13 cellular contexts compared by ENCODE assay signal in the genomic region with DNA sequence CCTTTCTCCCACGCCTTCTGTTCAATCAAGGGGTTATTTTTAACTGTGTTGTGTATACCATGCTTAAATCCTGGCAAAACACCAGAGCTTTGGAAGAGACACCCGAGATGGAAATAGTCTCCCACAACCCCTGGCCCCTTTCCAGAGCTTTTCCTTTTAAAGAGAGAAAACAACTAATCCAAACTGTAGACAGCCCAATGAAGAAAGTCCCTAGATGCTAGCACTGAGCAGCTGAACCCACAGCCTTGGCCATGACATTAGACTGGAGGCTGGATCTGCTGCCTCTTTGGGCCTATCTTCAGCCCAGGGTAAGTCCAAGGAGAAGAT.
DNase-seq lines count a peak whose midpoint lies in the region; ATAC-seq and TF ChIP-seq lines count a peak whose summit lies in the region.
"Had no signal": no experiment of that assay in that cellular context is flagged by ENCODE, and none has a peak within 500 bp of the region (broad histone marks: within the 10 kb centered on the region; RNA-seq: fewer than 3 reads in every experiment).

No MANE protein-coding gene starts in this region.

- no peak for TF ChIP-seq EP300 in SK-N-SH (IDR thresholded peaks at IDR 0.05; ENCODE audit: borderline replicate concordance in 1 of 2, low read depth in 1 of 2, low read length in 1 of 2)

- H3K9ac ChIP-seq in SK-N-SH (no peak overlapping the region), smooth muscle cell (ENCODE audit: low read depth) (no peak overlapping the region)

- no peaks in the 10 kb centered on the region for H3K9me3 ChIP-seq in SK-N-SH
- no peaks in the 10 kb centered on the region for H3K9me3 ChIP-seq in cardiac muscle cell (ENCODE audit: low read depth)
- no peaks in the 10 kb centered on the region for H3K9me3 ChIP-seq in smooth muscle cell (replicated peaks; ENCODE audit: low read depth)

- peaks cover 7% of the 10 kb centered on the region; the same call in 1 of the 2 replicates for H4K20me1 ChIP-seq in SK-N-SH (ENCODE audit: insufficient read depth)
- H4K20me1 ChIP-seq in smooth muscle cell (ENCODE audit: low read depth), result peaks cover 19% of the 10 kb centered on the region

- H3K4me3 Mint-ChIP-seq in activated T-helper 17 cell treated with anti-CD3 and anti-CD28 coated beads, Interleukin-2, amount 50 U/mL, for 72 hours, result no peak overlapping the region
- H3K4me3 Mint-ChIP-seq: naive B cell had no signal

- H3K9me3 Mint-ChIP-seq in activated T-helper 17 cell treated with anti-CD3 and anti-CD28 coated beads, Interleukin-2, amount 50 U/mL, for 72 hours, result no peaks in the 10 kb centered on the region
- H3K9me3 Mint-ChIP-seq: naive B cell had no signal

- no peak overlapping the region for H3K4me3 ChIP-seq in SK-N-SH (ENCODE audit: low read depth in 2 of 2, low read length in 1 of 2)
- no peak overlapping the region for H3K4me3 ChIP-seq in cardiac muscle cell
- H3K4me3 ChIP-seq in smooth muscle cell, result no peak overlapping the region

- H3K4me1 Mint-ChIP-seq in activated T-helper 17 cell treated with anti-CD3 and anti-CD28 coated beads, Interleukin-2, amount 50 U/mL, for 72 hours, result peaks cover 14% of the 10 kb centered on the region

- peaks cover 3 to 16% of the 10 kb centered on the region in 2 experiments; a peak in 2 of 4 replicates for H3K4me1 ChIP-seq in SK-N-SH (ENCODE audit: control insufficient read depth in 1 of 2, insufficient read depth in 2 of 2, low read depth in 1 of 2, low read length in 1 of 2)
- peaks cover 28% of the 10 kb centered on the region for H3K4me1 ChIP-seq in cardiac muscle cell (ENCODE audit: low read depth)
- H3K4me1 ChIP-seq in smooth muscle cell (ENCODE audit: low read depth), result no peaks in the 10 kb centered on the region

- TF ChIP-seq CTCF in SK-N-SH (IDR thresholded peaks at IDR 0.05) (no peak), cardiac muscle cell (IDR thresholded peaks at IDR 0.05; ENCODE audit: low read depth, low read length) (no peak), smooth muscle cell (IDR thresholded peaks at IDR 0.05; ENCODE audit: borderline replicate concordance, insufficient read depth, poor library complexity, severe bottlenecking) (no peak)

- H3K27me3 ChIP-seq in SK-N-SH (ENCODE audit: insufficient read depth), result no peaks in the 10 kb centered on the region
- no peaks in the 10 kb centered on the region for H3K27me3 ChIP-seq in cardiac muscle cell
- no peaks in the 10 kb centered on the region for H3K27me3 ChIP-seq in smooth muscle cell (ENCODE audit: low read depth)

- POLR2A ChIA-PET in SK-N-SH (lab: Yijun Ruan, JAX), result no interaction called here

- H3K27ac ChIP-seq in SK-N-SH (ENCODE audit: low read depth in 2 of 2, low read length in 1 of 2) (no peak overlapping the region; a peak in 1 of 4 replicates), cardiac muscle cell (peak overlapping the region; percentile 67), smooth muscle cell (ENCODE audit: low read depth) (peak overlapping the region; percentile 58)

- H3K9me2 ChIP-seq in SK-N-SH, result no peaks in the 10 kb centered on the region

- H3K4me2 ChIP-seq in SK-N-SH (no peak overlapping the region), smooth muscle cell (peak overlapping the region; percentile 51)

- H2AFZ ChIP-seq in SK-N-SH (ENCODE audit: low read depth) (no peak overlapping the region), smooth muscle cell (ENCODE audit: low read depth) (no peak overlapping the region)

- no peak for TF ChIP-seq RAD21 in SK-N-SH (IDR thresholded peaks at IDR 0.05; ENCODE audit: low read length)

- 41% methylated on average over 2 of the region's 2 CpGs for WGBS in SK-N-SH (ENCODE audit: low lambda C conversion rate)
- 10% methylated on average over 2 of the region's 2 CpGs for WGBS in smooth muscle cell (ENCODE audit: low lambda C conversion rate)

- ATAC-seq in SK-N-SH treated with all-trans-retinoic acid at 6 μM for 48 hours (peak; percentile 75), GM19395 (IDR thresholded peaks at IDR 0.05; ENCODE audit: unreplicated experiment) (no peak)
- no peak for ATAC-seq in activated T-helper 17 cell treated with anti-CD3 and anti-CD28 coated beads, Interleukin-2, amount 50 U/mL, for 72 hours (replicated peaks)

- H3F3A ChIP-seq in SK-N-SH (replicated peaks; ENCODE audit: insufficient read depth), result no peaks in the 10 kb centered on the region
- H3F3A ChIP-seq in smooth muscle cell (ENCODE audit: low read depth), result no peaks in the 10 kb centered on the region

- no peaks in the 10 kb centered on the region for H3K36me3 ChIP-seq in SK-N-SH (replicated peaks in 1 of 2; ENCODE audit: control insufficient read depth in 1 of 2, insufficient read depth in 2 of 2, low read length in 1 of 2)
- no peaks in the 10 kb centered on the region for H3K36me3 ChIP-seq in cardiac muscle cell
- no peaks in the 10 kb centered on the region for H3K36me3 ChIP-seq in smooth muscle cell (ENCODE audit: low read depth)

- CTCF ChIA-PET in SK-N-SH (lab: Yijun Ruan, JAX), result interaction anchor here (0.6 to 2.0 kb wide), 4 partner anchors 22 to 572 kb away, joined by 3 to 6 read pairs (median 3); no protein-coding TSS in a partner anchor

- H3K27ac Mint-ChIP-seq in activated T-helper 17 cell treated with anti-CD3 and anti-CD28 coated beads, Interleukin-2, amount 50 U/mL, for 72 hours, result peak overlapping the region; percentile 49
- H3K27ac Mint-ChIP-seq: naive B cell had no signal

- H3K27me3 Mint-ChIP-seq in activated T-helper 17 cell treated with anti-CD3 and anti-CD28 coated beads, Interleukin-2, amount 50 U/mL, for 72 hours, result no peaks in the 10 kb centered on the region
- H3K27me3 Mint-ChIP-seq: naive B cell had no signal

- no peaks in the 10 kb centered on the region for H3K36me3 Mint-ChIP-seq in activated T-helper 17 cell treated with anti-CD3 and anti-CD28 coated beads, Interleukin-2, amount 50 U/mL, for 72 hours (ENCODE audit: low read depth)
- H3K36me3 Mint-ChIP-seq: naive B cell had no signal

- H3K79me2 ChIP-seq in SK-N-SH (ENCODE audit: insufficient read depth) (no peaks in the 10 kb centered on the region), smooth muscle cell (ENCODE audit: low read depth) (no peaks in the 10 kb centered on the region)

- DNase-seq in SK-N-SH (no peak), cardiac muscle cell (ENCODE audit: low read depth in 1 of 2, low spot score in 1 of 2) (peak; percentile 52 to 95), smooth muscle cell (lab: John Stamatoyannopoulos, UW; ENCODE audit: unreplicated experiment) (no peak), NCI-H2227 treated with DMSO at 0.1 percent for 48 hours (lab: John Stamatoyannopoulos, UW) (no peak), ureter (ENCODE audit: low spot score) (no peak)
- DNase-seq: ACHN; activated CD8-positive, alpha-beta memory T cell treated with anti-CD3 and anti-CD28 coated beads, Interleukin-2, amount 50 U/mL, for 4 hours; hypothalamus; naive B cell; stimulated activated CD4-positive, alpha-beta T cell treated with anti-CD3 and anti-CD28 coated beads, Interleukin-1b, Interleukin-23, amount 100 ng/mL, for 48 hours had no signal

TF ChIP-seq in SK-N-SH treated with all-trans-retinoic acid at 6 μM for 48 hours, 23 proteins besides CTCF, POLR2A, EP300 and RAD21 (continues in another document):
- TF ChIP-seq OSR1 (CRISPR knock-in tag; IDR thresholded peaks at IDR 0.05) (no peak), BACH2 (CRISPR knock-in tag; IDR thresholded peaks at IDR 0.05; ENCODE audit: borderline replicate concordance) (no peak)
- TF ChIP-seq, protein P1, sequence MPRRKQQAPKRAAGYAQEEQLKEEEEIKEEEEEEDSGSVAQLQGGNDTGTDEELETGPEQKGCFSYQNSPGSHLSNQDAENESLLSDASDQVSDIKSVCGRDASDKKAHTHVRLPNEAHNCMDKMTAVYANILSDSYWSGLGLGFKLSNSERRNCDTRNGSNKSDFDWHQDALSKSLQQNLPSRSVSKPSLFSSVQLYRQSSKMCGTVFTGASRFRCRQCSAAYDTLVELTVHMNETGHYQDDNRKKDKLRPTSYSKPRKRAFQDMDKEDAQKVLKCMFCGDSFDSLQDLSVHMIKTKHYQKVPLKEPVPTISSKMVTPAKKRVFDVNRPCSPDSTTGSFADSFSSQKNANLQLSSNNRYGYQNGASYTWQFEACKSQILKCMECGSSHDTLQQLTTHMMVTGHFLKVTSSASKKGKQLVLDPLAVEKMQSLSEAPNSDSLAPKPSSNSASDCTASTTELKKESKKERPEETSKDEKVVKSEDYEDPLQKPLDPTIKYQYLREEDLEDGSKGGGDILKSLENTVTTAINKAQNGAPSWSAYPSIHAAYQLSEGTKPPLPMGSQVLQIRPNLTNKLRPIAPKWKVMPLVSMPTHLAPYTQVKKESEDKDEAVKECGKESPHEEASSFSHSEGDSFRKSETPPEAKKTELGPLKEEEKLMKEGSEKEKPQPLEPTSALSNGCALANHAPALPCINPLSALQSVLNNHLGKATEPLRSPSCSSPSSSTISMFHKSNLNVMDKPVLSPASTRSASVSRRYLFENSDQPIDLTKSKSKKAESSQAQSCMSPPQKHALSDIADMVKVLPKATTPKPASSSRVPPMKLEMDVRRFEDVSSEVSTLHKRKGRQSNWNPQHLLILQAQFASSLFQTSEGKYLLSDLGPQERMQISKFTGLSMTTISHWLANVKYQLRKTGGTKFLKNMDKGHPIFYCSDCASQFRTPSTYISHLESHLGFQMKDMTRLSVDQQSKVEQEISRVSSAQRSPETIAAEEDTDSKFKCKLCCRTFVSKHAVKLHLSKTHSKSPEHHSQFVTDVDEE (CRISPR knock-in tag; IDR thresholded peaks at IDR 0.05), result no peak

TF ChIP-seq in SK-N-SH, 30 proteins besides CTCF, POLR2A, EP300 and RAD21 (continues in another document):
- TF ChIP-seq, protein P2, sequence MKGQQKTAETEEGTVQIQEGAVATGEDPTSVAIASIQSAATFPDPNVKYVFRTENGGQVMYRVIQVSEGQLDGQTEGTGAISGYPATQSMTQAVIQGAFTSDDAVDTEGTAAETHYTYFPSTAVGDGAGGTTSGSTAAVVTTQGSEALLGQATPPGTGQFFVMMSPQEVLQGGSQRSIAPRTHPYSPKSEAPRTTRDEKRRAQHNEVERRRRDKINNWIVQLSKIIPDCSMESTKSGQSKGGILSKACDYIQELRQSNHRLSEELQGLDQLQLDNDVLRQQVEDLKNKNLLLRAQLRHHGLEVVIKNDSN (IDR thresholded peaks at IDR 0.05; ENCODE audit: borderline replicate concordance, low read depth), result no peak
- no peak for TF ChIP-seq FOSL2 (IDR thresholded peaks at IDR 0.05; ENCODE audit: borderline replicate concordance, low read depth)

Comparison
In these comparisons a context has a peak if more than half of its experiments do, and no peak if none do; other contexts are left out.
1. DNase-seq: peak in cardiac muscle cell (2 of 2); none in SK-N-SH (single experiment), smooth muscle cell (single experiment), NCI-H2227 treated with DMSO at 0.1 percent for 48 hours (single experiment) and ureter (single experiment).
2. H3K27ac ChIP-seq: peak in cardiac muscle cell (single experiment) and smooth muscle cell (single experiment); none in SK-N-SH (0 of 2).